ENCODE assay signal across 8 cellular contexts in the genomic region with DNA sequence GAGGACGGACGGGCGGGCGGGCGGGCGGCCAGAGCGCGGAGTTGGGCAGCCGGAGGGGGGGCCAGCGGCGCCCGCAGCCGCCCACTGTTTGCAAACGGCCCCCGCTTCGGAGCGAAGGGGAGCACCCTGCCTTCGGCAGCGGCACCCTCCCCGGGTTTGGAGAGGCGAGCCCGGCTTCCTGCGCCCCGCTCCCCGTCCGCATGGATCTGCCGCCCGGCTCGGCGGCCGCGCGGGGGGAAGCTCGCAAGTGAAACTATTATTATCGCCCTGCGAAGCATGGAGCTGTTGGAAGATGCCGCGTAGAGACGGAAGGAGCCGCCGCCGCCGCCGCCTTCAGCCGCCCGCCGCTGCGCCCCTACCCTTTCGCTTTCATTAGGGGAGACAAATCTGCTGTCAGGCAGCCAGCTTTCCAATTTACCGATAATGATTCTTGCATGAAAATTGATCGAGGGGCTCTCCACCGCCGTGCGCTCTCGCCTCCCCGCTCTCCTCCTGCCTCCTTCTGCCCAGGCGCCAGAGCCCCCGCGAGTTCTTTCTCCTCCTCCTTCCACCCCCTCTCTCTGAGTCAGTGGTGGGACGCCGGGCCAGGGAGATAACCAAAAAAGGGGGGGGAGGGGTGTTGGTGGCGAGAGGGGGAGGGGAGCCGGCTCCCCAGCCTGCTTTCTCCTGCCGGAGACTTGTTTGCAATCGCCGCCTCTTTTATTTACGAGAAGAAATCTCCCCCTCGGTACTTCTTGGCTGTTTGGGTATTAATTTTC. TPM values are rescaled to one million over a fixed set of nuclear protein-coding genes. Genes with fewer than 3 reads are reported as not detected.
DNase-seq lines count a peak whose midpoint lies in the region; ATAC-seq, FAIRE-seq and TF ChIP-seq lines count a peak whose summit lies in the region.

No MANE protein-coding gene starts in this region.

- peak overlapping the region; percentile 74 for H3K27ac ChIP-seq in CD4-positive, alpha-beta T cell (ENCODE audit: low read depth, low read length)
- H3K27ac ChIP-seq in astrocyte (ENCODE audit: low read depth, low read length) (peak overlapping the region; percentile 60), iPS DF 6.9 (ENCODE audit: low read length) (no peak overlapping the region), small intestine (ENCODE audit: low read depth in 1 of 2, low read length in 1 of 2) (peak overlapping the region; percentile 77 to 96)

- peak; percentile 28 for ATAC-seq in CD4-positive, alpha-beta T cell (ENCODE audit: poor library complexity)
- no peak for ATAC-seq in HG03439 (IDR thresholded peaks at IDR 0.05; ENCODE audit: unreplicated experiment)
- ATAC-seq in GM18502 (IDR thresholded peaks at IDR 0.05; ENCODE audit: poor library complexity, unreplicated experiment), result no peak

- DNase-seq in CD4-positive, alpha-beta T cell, result peak in 9 of 10 experiments; percentile 19 to 64 (median 38)
- DNase-seq in HuH-7 (ENCODE audit: low spot score), result peak; percentile 90
- DNase-seq in T-helper 2 cell, result peak in 3 of 5 experiments; percentile 26 to 67 (median 56)
- peak; percentile 50 for DNase-seq in astrocyte (ENCODE audit: low read depth)
- DNase-seq in iPS DF 6.9 (ENCODE audit: low read depth, low spot score), result no peak
- DNase-seq in small intestine, result peak; percentile 60

- no peaks in the 10 kb centered on the region for H3K9me3 ChIP-seq in CD4-positive, alpha-beta T cell (ENCODE audit: control insufficient read depth, low read length)
- H3K9me3 ChIP-seq in astrocyte (ENCODE audit: insufficient read depth, low read depth, low read length) (no peaks in the 10 kb centered on the region), iPS DF 6.9 (ENCODE audit: control insufficient read depth, insufficient read depth, low read length) (no peaks in the 10 kb centered on the region), small intestine (ENCODE audit: control insufficient read depth, low read depth) (no peaks in the 10 kb centered on the region)

- H3K4me1 ChIP-seq in astrocyte (ENCODE audit: insufficient read depth, low read length) (peaks cover 19% of the 10 kb centered on the region), iPS DF 6.9 (ENCODE audit: control insufficient read depth, insufficient read depth, low read length) (peaks cover 6% of the 10 kb centered on the region), small intestine (ENCODE audit: control insufficient read depth in 2 of 2, insufficient read depth in 1 of 2, low read depth in 1 of 2, low read length in 1 of 2) (peaks cover 3 to 14% of the 10 kb centered on the region in 2 donors)

- no peaks in the 10 kb centered on the region for H3K27me3 ChIP-seq in CD4-positive, alpha-beta T cell (ENCODE audit: control insufficient read depth, insufficient read depth, low read length)
- H3K27me3 ChIP-seq in astrocyte (ENCODE audit: insufficient read depth, low read length) (no peaks in the 10 kb centered on the region), iPS DF 6.9 (ENCODE audit: control insufficient read depth, insufficient read depth, low read length) (no peaks in the 10 kb centered on the region), small intestine (ENCODE audit: control insufficient read depth in 2 of 2, insufficient read depth in 2 of 2, low read length in 2 of 2) (no peaks in the 10 kb centered on the region)

- no peak for TF ChIP-seq CTCF in CD4-positive, alpha-beta T cell (IDR thresholded peaks at IDR 0.05)
- TF ChIP-seq CTCF in astrocyte (IDR thresholded peaks at IDR 0.05; ENCODE audit: insufficient read depth, low read depth, low read length), result no peak

- H3K4me2 ChIP-seq in astrocyte (ENCODE audit: low read length), result peak overlapping the region; percentile 99

- peaks cover 28% of the 10 kb centered on the region for H3K79me2 ChIP-seq in astrocyte (ENCODE audit: insufficient read depth, low read length)

- peaks cover 34% of the 10 kb centered on the region for H3K4me1 Mint-ChIP-seq in CD4-positive, alpha-beta T cell (ENCODE audit: low read depth)
- H3K4me1 Mint-ChIP-seq in astrocyte (ENCODE audit: low read depth, unreplicated experiment), result peaks cover 14% of the 10 kb centered on the region

- H2AFZ ChIP-seq in astrocyte (ENCODE audit: low read depth, low read length), result peak overlapping the region; percentile 63

- H3K4me3 ChIP-seq in astrocyte (ENCODE audit: insufficient read depth, low read depth, low read length), result peak overlapping the region; percentile 65
- peak overlapping the region; percentile 73; the same call in 1 of the 2 replicates for H3K4me3 ChIP-seq in iPS DF 6.9 (ENCODE audit: low read length)
- H3K4me3 ChIP-seq in small intestine (ENCODE audit: low read depth in 1 of 2, low read length in 2 of 2), result peak overlapping the region; percentile 78 to 94

- POLR2A ChIA-PET in CD4-positive, alpha-beta T cell (lab: Charles Lee), result interaction anchor here (1.0 to 3.5 kb wide), 8 partner anchors 15 to 106 kb away, joined by 3 to 18 read pairs (median 7); partner anchors contain the start of gene GSE1

- FAIRE-seq in astrocyte (lab: Jason Lieb, UNC) (no peak), small intestine (lab: Jason Lieb, UNC) (no peak)

- peak overlapping the region; percentile 83 for H3K27ac Mint-ChIP-seq in CD4-positive, alpha-beta T cell
- peak overlapping the region; percentile 85 for H3K27ac Mint-ChIP-seq in astrocyte (ENCODE audit: unreplicated experiment)

- no peaks in the 10 kb centered on the region for H3K9me3 Mint-ChIP-seq in CD4-positive, alpha-beta T cell
- no peaks in the 10 kb centered on the region for H3K9me3 Mint-ChIP-seq in astrocyte (ENCODE audit: unreplicated experiment)

- WGBS in iPS DF 6.9 (ENCODE audit: insufficient coverage, insufficient read length), result no CpG with 5 or more reads among the region's 68 CpGs
- WGBS in small intestine, 3 donors, result 0% methylated on average over 50 to 68 of the region's 68 CpGs

- CTCF ChIA-PET in CD4-positive, alpha-beta T cell (lab: Charles Lee), result interaction anchor here (1.1 to 3.4 kb wide), 3 partner anchors 56 to 134 kb away, joined by 4 to 11 read pairs (median 8); no protein-coding TSS in a partner anchor

- peak overlapping the region; percentile 80 for H3K9ac ChIP-seq in astrocyte (ENCODE audit: low read length)

- peak overlapping the region; percentile 96 for H3K4me3 Mint-ChIP-seq in CD4-positive, alpha-beta T cell
- peak overlapping the region; percentile 94 for H3K4me3 Mint-ChIP-seq in astrocyte (ENCODE audit: unreplicated experiment)

- no peaks in the 10 kb centered on the region for H3K27me3 Mint-ChIP-seq in CD4-positive, alpha-beta T cell
- H3K27me3 Mint-ChIP-seq in astrocyte (ENCODE audit: low read depth, unreplicated experiment), result peaks cover 11% of the 10 kb centered on the region

- H4K20me1 ChIP-seq in astrocyte (ENCODE audit: insufficient read depth, low read length), result peaks cover 38% of the 10 kb centered on the region

- intact Hi-C loops in CD4-positive, alpha-beta T cell (cut with DNase I, micrococcal nuclease), result no loop called here

- H3K36me3 ChIP-seq in astrocyte (ENCODE audit: insufficient read depth, low read length) (no peaks in the 10 kb centered on the region), iPS DF 6.9 (ENCODE audit: control insufficient read depth, insufficient read depth, low read length) (no peaks in the 10 kb centered on the region), small intestine (ENCODE audit: control insufficient read depth in 2 of 2, insufficient read depth in 2 of 2, low read length in 2 of 2) (no peaks in the 10 kb centered on the region)

- peaks cover 16% of the 10 kb centered on the region for H3K36me3 Mint-ChIP-seq in CD4-positive, alpha-beta T cell (ENCODE audit: low read depth)
- H3K36me3 Mint-ChIP-seq in astrocyte (ENCODE audit: low read depth, unreplicated experiment), result no peaks in the 10 kb centered on the region

RNA-seq across cellular contexts. Expression of gene GSE1, which starts 58.2 kb away (rescaled TPM):
- 10 to 100 TPM; 11.7 to 13.7 TPM for total RNA-seq in CD4-positive, alpha-beta T cell
- total RNA-seq in astrocyte, result 30.1 and 35.0 TPM in 2 replicates
- 10 to 100 TPM in 1 of 3 donors, 1 to 10 TPM in 2; 9.2 to 25.6 (median 9.8) TPM for polyA plus RNA-seq in small intestine
